Comparison of ENCODE assay signal across 9 cellular contexts in genomic region chr20:35269055-35269781, GRCh38. TPM values are rescaled to one million over a fixed set of nuclear protein-coding genes. Genes with fewer than 3 reads are reported as not detected.
DNase-seq lines count a peak whose midpoint lies in the region; FAIRE-seq and TF ChIP-seq lines count a peak whose summit lies in the region.
"Had no signal": no experiment of that assay in that cellular context is flagged by ENCODE, and none has a peak within 500 bp of the region (broad histone marks: within the 10 kb centered on the region; RNA-seq: fewer than 3 reads in every experiment).

No MANE protein-coding gene starts in this region.

- H2AFZ ChIP-seq in fibroblast of lung (ENCODE audit: low read length) = no peak overlapping the region

- DNase-seq in Ammon's horn (ENCODE audit: low spot score) = peak; percentile 65
- peak; percentile 68 for DNase-seq in GM19239 (ENCODE audit: insufficient read length, low spot score)
- peak; percentile 36 for DNase-seq in NCI-H748 (lab: John Stamatoyannopoulos, UW; ENCODE audit: unreplicated experiment)
- peak; percentile 34 for DNase-seq in activated T-cell treated with anti-CD3 and anti-CD28 coated beads for 48 hours (ENCODE audit: low read depth)
- peak; percentile 45 to 48 for DNase-seq in fibroblast of lung (ENCODE audit: low read depth in 2 of 2)
- DNase-seq in middle frontal gyrus (ENCODE audit: extremely low spot score, low spot score) = no peak
- DNase-seq in cortex of kidney (lab: John Stamatoyannopoulos, UW) = no peak

- H3K4me3 Mint-ChIP-seq in nephron = no peak overlapping the region

- no peaks in the 10 kb centered on the region for H3K9me3 Mint-ChIP-seq in nephron

- H3K27me3 ChIP-seq in fibroblast of lung (ENCODE audit: control insufficient read depth, insufficient read depth, low read length) = no peaks in the 10 kb centered on the region

- peaks cover 3% of the 10 kb centered on the region for H3K4me1 ChIP-seq in fibroblast of lung (ENCODE audit: control insufficient read depth, extremely low read depth, insufficient read depth, low read length)

- peak overlapping the region; percentile 15 to 71 (median 42) for H3K27ac Mint-ChIP-seq in nephron

- no peaks in the 10 kb centered on the region for H4K20me1 ChIP-seq in fibroblast of lung (ENCODE audit: control insufficient read depth, extremely low read depth, insufficient read depth, low read length)

- peaks cover 10% of the 10 kb centered on the region for H3K36me3 Mint-ChIP-seq in nephron (ENCODE audit: low read depth)

- H3K4me1 Mint-ChIP-seq in nephron = no peaks in the 10 kb centered on the region

- peaks cover 6% of the 10 kb centered on the region for H3K36me3 ChIP-seq in fibroblast of lung (ENCODE audit: control insufficient read depth, insufficient read depth, low read length)

- H3K9ac ChIP-seq in fibroblast of lung (ENCODE audit: insufficient read depth, low read length) = no peak overlapping the region

- H3K9me3 ChIP-seq in fibroblast of lung (ENCODE audit: control insufficient read depth, insufficient read depth, low read depth, low read length) = no peaks in the 10 kb centered on the region

- no peaks in the 10 kb centered on the region for H3K79me2 ChIP-seq in fibroblast of lung (ENCODE audit: control insufficient read depth, insufficient read depth, low read length)

- no peak overlapping the region for H3K27ac ChIP-seq in fibroblast of lung (ENCODE audit: insufficient read depth, low read length)

- H3K4me3 ChIP-seq in fibroblast of lung (replicated peaks in 1 of 4; ENCODE audit: control extremely low read depth in 1 of 4, insufficient read depth in 1 of 4, low read depth in 3 of 4, low read length in 4 of 4) = no peak overlapping the region

- peaks cover 4% of the 10 kb centered on the region for H3K27me3 Mint-ChIP-seq in nephron (ENCODE audit: low read depth)

- peak; percentile 11 for FAIRE-seq in GM19239 (lab: Jason Lieb, UNC)

- TF ChIP-seq CTCF in fibroblast of lung (conservative IDR thresholded peaks at IDR 0.05 in 1 of 2, IDR thresholded peaks at IDR 0.05 in 1 of 2; ENCODE audit: low read depth in 1 of 2, low read length in 2 of 2) (peak; percentile 76 to 82), nephron (IDR thresholded peaks at IDR 0.05; ENCODE audit: unreplicated experiment in 3 of 3) (peak; percentile 73 to 78 (median 74))

- H3K4me2 ChIP-seq in fibroblast of lung (ENCODE audit: extremely low read depth, insufficient read depth, low read length) = no peak overlapping the region

RNA-seq across cellular contexts. Expression of gene MMP24OS, which starts 8.7 kb away (rescaled TPM):
- 24.4 and 30.1 TPM in 2 replicates for total RNA-seq in fibroblast of lung
- polyA plus RNA-seq in fibroblast of lung = 40.4 and 44.1 TPM in 2 replicates
- polyA plus RNA-seq in fibroblast of lung (2012) = 130 and 146 TPM in 2 replicates
- 123 and 159 TPM in 2 replicates for polyA minus RNA-seq in fibroblast of lung (ENCODE audit: low replicate concordance)

RNA-seq across cellular contexts. Expression of gene EIF6, which starts 15.4 kb away (rescaled TPM):
- total RNA-seq in fibroblast of lung = 111 and 117 TPM in 2 replicates
- polyA plus RNA-seq in fibroblast of lung = 156 and 187 TPM in 2 replicates
- 192 and 254 TPM in 2 replicates for polyA plus RNA-seq in fibroblast of lung (2012)
- polyA minus RNA-seq in fibroblast of lung (ENCODE audit: low replicate concordance) = 322 and 439 TPM in 2 replicates

RNA-seq across cellular contexts. Expression of gene FAM83C, which starts 23.0 kb away (rescaled TPM):
- total RNA-seq in fibroblast of lung = not detected in 2 replicates
- 0.02 TPM in 1 of 2 replicates, not detected in the other for polyA plus RNA-seq in fibroblast of lung
- polyA plus RNA-seq in fibroblast of lung (2012) = not detected in 2 replicates
- not detected in 2 replicates for polyA minus RNA-seq in fibroblast of lung (ENCODE audit: low replicate concordance)
- total RNA-seq: skeletal muscle tissue had no signal

RNA-seq across cellular contexts. Expression of gene MMP24, which starts 42.7 kb away (rescaled TPM):
- total RNA-seq in fibroblast of lung = under 0.01 and 0.17 TPM in 2 replicates
- polyA plus RNA-seq in fibroblast of lung = 0.21 and 0.49 TPM in 2 replicates
- polyA plus RNA-seq in fibroblast of lung (2012) = 0.33 and 0.59 TPM in 2 replicates
- 0.63 and 2.6 TPM in 2 replicates for polyA minus RNA-seq in fibroblast of lung (ENCODE audit: low replicate concordance)

Comparison
In these comparisons a context has a peak if more than half of its experiments do, and no peak if none do; other contexts are left out.
1. DNase-seq: peak in Ammon's horn (single experiment), GM19239 (single experiment), NCI-H748 (single experiment), activated T-cell treated with anti-CD3 and anti-CD28 coated beads for 48 hours (single experiment) and fibroblast of lung (2 of 2); none in middle frontal gyrus (single experiment) and cortex of kidney (single experiment).